26 cellular contexts compared by ENCODE assay signal in the genomic region with DNA sequence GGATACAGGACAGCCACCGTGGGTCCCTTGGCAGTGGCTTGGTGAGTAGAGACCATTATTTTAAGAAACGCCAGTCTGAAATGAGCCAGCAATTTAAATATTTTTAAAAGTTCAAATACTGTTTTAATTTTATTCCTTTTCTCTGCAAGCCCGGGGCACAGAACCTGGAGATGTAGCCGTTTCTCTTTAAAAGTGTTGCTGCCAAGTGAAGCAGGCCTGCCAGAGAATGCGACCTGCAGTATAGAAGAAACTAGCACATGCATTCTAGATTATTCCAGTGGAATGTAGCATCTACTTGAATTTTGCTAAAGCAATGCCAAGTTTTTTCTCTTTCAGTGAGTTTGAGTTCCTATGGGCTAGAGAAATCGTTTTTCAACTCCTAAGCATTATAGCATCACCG.
DNase-seq lines count a peak whose midpoint lies in the region; ATAC-seq and TF ChIP-seq lines count a peak whose summit lies in the region.
"Had no signal": no experiment of that assay in that cellular context is flagged by ENCODE, and none has a peak within 500 bp of the region (broad histone marks: within the 10 kb centered on the region; RNA-seq: fewer than 3 reads in every experiment).

No MANE protein-coding gene starts in this region.

- 41 to 48% methylated on average over 6 to 7 of the region's 7 CpGs for WGBS in transverse colon (ENCODE audit: low coverage in 1 of 2), 2 donors
- WGBS in trophoblast cell (ENCODE audit: extremely low coverage, insufficient coverage, insufficient read length): no CpG with 5 or more reads among the region's 7 CpGs

- no peaks in the 10 kb centered on the region for H3K9me3 ChIP-seq in Karpas-422 (ENCODE audit: low read length)
- H3K9me3 ChIP-seq in transverse colon: peaks cover under 1 to 6% of the 10 kb centered on the region in 2 donors
- H3K9me3 ChIP-seq in trophoblast cell (ENCODE audit: insufficient read depth, low read depth, low read length): peaks cover 3% of the 10 kb centered on the region
- H3K9me3 ChIP-seq: tibial artery had no signal

- no peak overlapping the region for H3K4me3 ChIP-seq in Karpas-422 (ENCODE audit: low read length)
- no peak overlapping the region for H3K4me3 ChIP-seq in choroid plexus epithelial cell (ENCODE audit: low read depth, low read length)
- H3K4me3 ChIP-seq in transverse colon: no peak overlapping the region
- no peak overlapping the region for H3K4me3 ChIP-seq in trophoblast cell (ENCODE audit: low read depth, low read length)
- H3K4me3 ChIP-seq: Peyer's patch, skin epidermis, tibial artery had no signal

- H2BK12ac ChIP-seq in trophoblast cell (ENCODE audit: low read length): no peak overlapping the region

- H3K27ac ChIP-seq in Karpas-422 (ENCODE audit: low read length) (peak overlapping the region; percentile 92), transverse colon (peak overlapping the region; percentile 61 to 84 (median 77)), trophoblast cell (ENCODE audit: low read depth, low read length) (no peak overlapping the region)
- H3K27ac ChIP-seq: C4-2B, skin epidermis, WERI-Rb-1 had no signal

- H3K36me3 ChIP-seq in Karpas-422 (ENCODE audit: insufficient read depth, low read length): no peaks in the 10 kb centered on the region
- H3K36me3 ChIP-seq in transverse colon: no peaks in the 10 kb centered on the region
- no peaks in the 10 kb centered on the region for H3K36me3 ChIP-seq in trophoblast cell (ENCODE audit: control insufficient read depth in 1 of 2, insufficient read depth in 2 of 2, low read length in 2 of 2)
- H3K36me3 ChIP-seq: Peyer's patch, tibial artery, WERI-Rb-1 had no signal

- no peak overlapping the region for H3K14ac ChIP-seq in trophoblast cell (ENCODE audit: low read length)

- no peak overlapping the region for H4K91ac ChIP-seq in trophoblast cell (ENCODE audit: low read depth, low read length)

- no peak overlapping the region for H3K4ac ChIP-seq in trophoblast cell (ENCODE audit: low read depth, low read length)

- H3K4me3 Mint-ChIP-seq in memory B cell: peak overlapping the region; percentile 84
- H3K4me3 Mint-ChIP-seq: activated naive CD8-positive, alpha-beta T cell; natural killer cell had no signal

- H3K9me2 ChIP-seq in Karpas-422 (replicated peaks; ENCODE audit: insufficient read depth, low read length): no peaks in the 10 kb centered on the region

- TF ChIP-seq CTCF in choroid plexus epithelial cell (conservative IDR thresholded peaks at IDR 0.05; ENCODE audit: low read depth, low read length) (no peak), transverse colon (IDR thresholded peaks at IDR 0.05) (no peak)

- H2BK120ac ChIP-seq in trophoblast cell (ENCODE audit: insufficient read depth, low read length, poor library complexity): no peak overlapping the region

- H3K27ac Mint-ChIP-seq in memory B cell: peak overlapping the region; percentile 80
- H3K27ac Mint-ChIP-seq: activated naive CD8-positive, alpha-beta T cell; natural killer cell had no signal

- peak; percentile 66 for DNase-seq in Karpas-422
- DNase-seq in choroid plexus epithelial cell (ENCODE audit: low read depth): peak; percentile 2
- no peak for DNase-seq in memory B cell (ENCODE audit: low spot score in 2 of 2)
- no peak for DNase-seq in transverse colon
- no peak for DNase-seq in NCI-H1417 treated with DMSO at 0.1 percent for 48 hours (lab: John Stamatoyannopoulos, UW)
- no peak for DNase-seq in trophoblast cell
- no peak for DNase-seq in midbrain (lab: John Stamatoyannopoulos, UW)
- DNase-seq: activated CD4-positive, alpha-beta T cell treated with anti-CD3 and anti-CD28 coated beads for 4 hours; activated T-cell treated with anti-CD3 and anti-CD28 coated beads for 4 hours; COR-L47; DMS53; effector CD8-positive, alpha-beta T cell; HCEC 1CT; islet precursor cell; natural killer cell; NCI-H1436; NCI-H2081; NCI-H69; Peyer's patch; SHP77; tibial artery; WERI-Rb-1 had no signal

- no peak overlapping the region for H4K12ac ChIP-seq in trophoblast cell (ENCODE audit: low read depth, low read length)

- no peaks in the 10 kb centered on the region for H3K9me3 Mint-ChIP-seq in memory B cell
- H3K9me3 Mint-ChIP-seq: natural killer cell had no signal

- peaks cover 43% of the 10 kb centered on the region for H3K4me1 Mint-ChIP-seq in memory B cell
- H3K4me1 Mint-ChIP-seq: natural killer cell had no signal

- H3K23ac ChIP-seq in trophoblast cell (ENCODE audit: low read length): no peak overlapping the region

- H2BK5ac ChIP-seq in trophoblast cell (ENCODE audit: low read depth, low read length, poor library complexity): no peak overlapping the region

- in situ Hi-C loops in transverse colon (cut with MboI; ENCODE audit: low pct_ligation_motif_present in 1 of 4, low pct_unique_long_range_greater_than_20kb in 1 of 4, low sequenced_read_pairs in 3 of 4): no loop called here

- no peak overlapping the region for H3K18ac ChIP-seq in trophoblast cell (ENCODE audit: low read length)

- no peaks in the 10 kb centered on the region for H3K27me3 ChIP-seq in Karpas-422 (ENCODE audit: low read length)
- no peaks in the 10 kb centered on the region for H3K27me3 ChIP-seq in transverse colon
- no peaks in the 10 kb centered on the region for H3K27me3 ChIP-seq in trophoblast cell (ENCODE audit: insufficient read depth, low read length)
- H3K27me3 ChIP-seq: Peyer's patch, tibial artery had no signal

- H2AK5ac ChIP-seq in trophoblast cell (ENCODE audit: low read length): no peak overlapping the region

- no peak for ATAC-seq in memory B cell (ENCODE audit: low read depth)
- ATAC-seq in GM19328 (IDR thresholded peaks at IDR 0.05; ENCODE audit: unreplicated experiment): no peak
- ATAC-seq: natural killer cell had no signal

- H3K4me2 ChIP-seq in Karpas-422 (ENCODE audit: low read depth, low read length, poor library complexity, severe bottlenecking): peak overlapping the region; percentile 25
- H3K4me2 ChIP-seq in trophoblast cell (ENCODE audit: low read length): no peak overlapping the region

- intact Hi-C loops in transverse colon (cut with DNase I; ENCODE audit: low total_unique reads): no loop called here

- peak overlapping the region; percentile 37 for H2AFZ ChIP-seq in Karpas-422 (ENCODE audit: low read length)
- no peak overlapping the region for H2AFZ ChIP-seq in trophoblast cell (ENCODE audit: insufficient read depth, low read length, poor library complexity)

- H3K9ac ChIP-seq in Karpas-422 (ENCODE audit: low read length) (peak overlapping the region; percentile 52), trophoblast cell (ENCODE audit: low read length) (no peak overlapping the region)

- no peaks in the 10 kb centered on the region for H3K27me3 Mint-ChIP-seq in memory B cell
- H3K27me3 Mint-ChIP-seq: activated naive CD8-positive, alpha-beta T cell had no signal

- H3K36me3 Mint-ChIP-seq in memory B cell: peaks cover 2% of the 10 kb centered on the region
- H3K36me3 Mint-ChIP-seq: activated naive CD8-positive, alpha-beta T cell; natural killer cell had no signal

- no peaks in the 10 kb centered on the region for H3K79me1 ChIP-seq in trophoblast cell (ENCODE audit: low read length)

- H4K8ac ChIP-seq in trophoblast cell (ENCODE audit: low read depth, low read length): no peak overlapping the region

- H3K4me1 ChIP-seq in Karpas-422 (ENCODE audit: low read length): peaks cover 80% of the 10 kb centered on the region
- peaks cover 0 to 39% (median 22%) of the 10 kb centered on the region in 4 donors for H3K4me1 ChIP-seq in transverse colon
- no peaks in the 10 kb centered on the region for H3K4me1 ChIP-seq in trophoblast cell (ENCODE audit: control insufficient read depth in 1 of 2, insufficient read depth in 2 of 2, low read length in 2 of 2)

- TF ChIP-seq POLR2A in transverse colon (IDR thresholded peaks at IDR 0.05): no peak

- TF ChIP-seq EP300 in transverse colon (IDR thresholded peaks at IDR 0.05; ENCODE audit: low read depth): no peak

- H3K79me2 ChIP-seq in Karpas-422 (ENCODE audit: low read length) (no peaks in the 10 kb centered on the region), trophoblast cell (ENCODE audit: control insufficient read depth, insufficient read depth, low read length, poor library complexity) (no peaks in the 10 kb centered on the region)

- H4K20me1 ChIP-seq in Karpas-422 (ENCODE audit: insufficient read depth, low read depth, low read length): no peaks in the 10 kb centered on the region

Comparison
In these comparisons a context has a peak if more than half of its experiments do, and no peak if none do; other contexts are left out.
1. DNase-seq: peak in Karpas-422 (single experiment) and choroid plexus epithelial cell (single experiment); none in memory B cell (0 of 2), transverse colon (single experiment), NCI-H1417 treated with DMSO at 0.1 percent for 48 hours (single experiment), trophoblast cell (0 of 2) and midbrain (single experiment).